In the genomic region with DNA sequence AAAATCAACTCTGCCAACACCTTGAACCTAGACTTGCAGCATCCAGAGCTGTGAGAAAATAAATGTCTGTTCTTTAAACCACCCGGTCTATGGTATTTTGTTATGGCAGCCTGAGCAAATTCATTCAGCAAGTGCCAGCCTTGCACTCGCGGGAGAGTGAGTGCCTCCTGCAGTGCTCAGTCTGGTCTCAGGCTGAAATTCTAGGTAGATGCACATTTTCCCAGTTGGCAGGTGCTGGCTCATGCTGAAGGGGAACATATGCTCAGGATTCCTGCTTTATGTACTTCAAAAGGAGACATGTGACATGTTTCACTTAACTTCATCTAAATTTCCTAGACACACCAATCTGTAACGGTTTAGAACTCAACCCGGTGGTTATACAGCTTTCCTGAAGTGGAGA, we compare ENCODE assay signal across 20 cellular contexts.
DNase-seq lines count a peak whose midpoint lies in the region; ATAC-seq and TF ChIP-seq lines count a peak whose summit lies in the region.
"Had no signal": no experiment of that assay in that cellular context is flagged by ENCODE, and none has a peak within 500 bp of the region (broad histone marks: within the 10 kb centered on the region; RNA-seq: fewer than 3 reads in every experiment).

No MANE protein-coding gene starts in this region.

- H3K27ac ChIP-seq in mesendoderm (ENCODE audit: low read depth, low read length), result no peak overlapping the region
- H3K27ac ChIP-seq in transverse colon, result no peak overlapping the region
- H3K27ac ChIP-seq: 22Rv1, A549, BLaER1 had no signal

- H3K23ac ChIP-seq in mesendoderm (ENCODE audit: low read length), result no peak overlapping the region

- no peak for TF ChIP-seq EP300 in transverse colon (IDR thresholded peaks at IDR 0.05; ENCODE audit: low read depth)

- no peak overlapping the region for H3K4me3 ChIP-seq in mesendoderm (ENCODE audit: low read length)
- no peak overlapping the region for H3K4me3 ChIP-seq in transverse colon
- H3K4me3 ChIP-seq: A549, BLaER1, GM23338 had no signal

- no peaks in the 10 kb centered on the region for H3K79me1 ChIP-seq in mesendoderm (ENCODE audit: low read length)

- no peak overlapping the region for H3K9ac ChIP-seq in mesendoderm (ENCODE audit: low read length)
- H3K9ac ChIP-seq: BLaER1 had no signal

- intact Hi-C loops in transverse colon (cut with DNase I; ENCODE audit: low total_unique reads), result no loop called here

- H3K4me1 ChIP-seq in mesendoderm (ENCODE audit: control insufficient read depth, low read depth, low read length), result no peaks in the 10 kb centered on the region
- no peaks in the 10 kb centered on the region for H3K4me1 ChIP-seq in transverse colon

- H3K9me3 ChIP-seq in transverse colon, result peaks cover 7 to 8% of the 10 kb centered on the region in 2 donors

- TF ChIP-seq CTCF in transverse colon (IDR thresholded peaks at IDR 0.05), result no peak

- H2BK5ac ChIP-seq in mesendoderm (ENCODE audit: low read length), result no peak overlapping the region

- in situ Hi-C loops in transverse colon (cut with MboI; ENCODE audit: low pct_ligation_motif_present in 1 of 4, low pct_unique_long_range_greater_than_20kb in 1 of 4, low sequenced_read_pairs in 3 of 4), result no loop called here

- H4K8ac ChIP-seq in mesendoderm (ENCODE audit: low read depth, low read length), result no peak overlapping the region

- no peak overlapping the region for H3K56ac ChIP-seq in mesendoderm (ENCODE audit: low read length)

- H2BK120ac ChIP-seq in mesendoderm (ENCODE audit: low read depth, low read length), result no peak overlapping the region

- TF ChIP-seq POLR2A in transverse colon (IDR thresholded peaks at IDR 0.05), result no peak

- H4K5ac ChIP-seq in mesendoderm (ENCODE audit: low read length), result no peak overlapping the region

- H3K4me2 ChIP-seq in mesendoderm (ENCODE audit: low read length), result no peak overlapping the region
- H3K4me2 ChIP-seq: A549, BLaER1, GM23338 had no signal

- H2BK15ac ChIP-seq in mesendoderm (replicated peaks; ENCODE audit: low read depth), result no peak overlapping the region

- H3K79me2 ChIP-seq in mesendoderm (ENCODE audit: control insufficient read depth, insufficient read depth, low read length), result no peaks in the 10 kb centered on the region

- H3K36me3 ChIP-seq in mesendoderm (ENCODE audit: control insufficient read depth, insufficient read depth, low read length), result no peaks in the 10 kb centered on the region
- H3K36me3 ChIP-seq in transverse colon, result no peaks in the 10 kb centered on the region

- H3K27me3 ChIP-seq in mesendoderm (ENCODE audit: insufficient read depth, low read length, poor library complexity), result no peaks in the 10 kb centered on the region
- H3K27me3 ChIP-seq in transverse colon, result no peaks in the 10 kb centered on the region
- H3K27me3 ChIP-seq: BLaER1 had no signal

- H3K18ac ChIP-seq in mesendoderm (ENCODE audit: low read length), result peak overlapping the region; percentile 12

- no peak for ATAC-seq in GM18907 (IDR thresholded peaks at IDR 0.05; ENCODE audit: unreplicated experiment)
- ATAC-seq: A549; CD8-positive, alpha-beta T cell; HepG2 had no signal

- no CpG with 5 or more reads among the region's 5 CpGs for WGBS in mesendoderm (ENCODE audit: extremely low coverage, insufficient coverage, low lambda C conversion rate)
- 88 to 94% methylated on average over 3 to 5 of the region's 5 CpGs for WGBS in transverse colon (ENCODE audit: low coverage in 1 of 2), 2 donors

- DNase-seq in DMS 273 (lab: John Stamatoyannopoulos, UW; ENCODE audit: unreplicated experiment), result peak; percentile 18
- DNase-seq in DMS 273 treated with DMSO at 0.1 percent for 48 hours (lab: John Stamatoyannopoulos, UW), result no peak
- DNase-seq in NCI-H524 (lab: John Stamatoyannopoulos, UW), result peak; percentile 40 to 80
- no peak for DNase-seq in mesendoderm
- no peak for DNase-seq in transverse colon
- DNase-seq in DMS53 (lab: John Stamatoyannopoulos, UW), result no peak
- DNase-seq: AML-193; Calu3; CD8-positive, alpha-beta T cell; DMS79; GF-D8; HCEC 1CT; Karpas-422; KBM-7 had no signal

- no peak overlapping the region for H2AK5ac ChIP-seq in mesendoderm (ENCODE audit: low read length)

- no peak overlapping the region for H3K4ac ChIP-seq in mesendoderm (ENCODE audit: low read depth, low read length)

Comparison
In these comparisons a context has a peak if more than half of its experiments do, and no peak if none do; other contexts are left out.
1. DNase-seq: peak in DMS 273 (single experiment) and NCI-H524 (2 of 2); none in DMS 273 treated with DMSO at 0.1 percent for 48 hours (single experiment), mesendoderm (single experiment), transverse colon (single experiment) and DMS53 (single experiment).